ENCODE assay signal across 1 cellular context in the genomic region with DNA sequence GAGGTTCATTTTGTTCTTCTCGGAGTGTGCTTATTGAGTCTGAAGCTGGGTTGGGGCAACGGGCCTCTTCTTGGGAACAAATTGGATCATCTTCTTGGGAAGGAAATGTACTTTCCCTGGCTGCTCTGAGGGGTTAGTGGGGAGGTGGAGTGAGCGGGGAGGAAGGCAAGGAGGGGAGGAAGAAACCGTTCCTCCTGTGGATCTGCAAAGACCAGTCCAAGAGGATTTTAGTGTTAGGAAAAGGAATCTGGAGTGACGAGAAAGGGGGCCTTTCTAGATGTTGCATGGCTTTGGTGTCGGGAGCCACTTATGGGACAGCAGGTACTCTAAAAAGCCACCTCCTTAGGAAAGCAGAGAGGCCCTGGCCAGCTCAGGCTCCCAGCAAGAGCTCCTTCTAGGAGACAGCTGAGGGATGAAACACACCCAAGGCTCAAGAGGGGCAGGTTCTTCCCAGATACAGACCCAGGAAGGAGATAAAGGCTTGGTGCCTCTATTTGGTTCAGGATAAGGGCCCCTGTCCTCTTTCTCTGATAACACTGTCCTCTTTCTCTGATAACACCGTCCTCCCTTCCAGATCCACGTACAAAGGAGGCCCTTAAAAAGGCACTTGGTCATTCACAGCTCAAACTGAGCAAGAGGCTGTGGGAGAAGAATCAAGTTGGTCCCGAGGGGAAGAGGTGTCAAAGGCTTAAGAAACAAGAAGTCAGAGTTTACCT.
TF ChIP-seq lines count a peak whose summit lies in the region.

No MANE protein-coding gene starts in this region.

TF ChIP-seq in SK-N-SH, 30 proteins besides CTCF, POLR2A, EP300 and RAD21 (continued from another document):
- TF ChIP-seq, protein P1, sequence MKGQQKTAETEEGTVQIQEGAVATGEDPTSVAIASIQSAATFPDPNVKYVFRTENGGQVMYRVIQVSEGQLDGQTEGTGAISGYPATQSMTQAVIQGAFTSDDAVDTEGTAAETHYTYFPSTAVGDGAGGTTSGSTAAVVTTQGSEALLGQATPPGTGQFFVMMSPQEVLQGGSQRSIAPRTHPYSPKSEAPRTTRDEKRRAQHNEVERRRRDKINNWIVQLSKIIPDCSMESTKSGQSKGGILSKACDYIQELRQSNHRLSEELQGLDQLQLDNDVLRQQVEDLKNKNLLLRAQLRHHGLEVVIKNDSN (IDR thresholded peaks at IDR 0.05; ENCODE audit: borderline replicate concordance, low read depth), result no peak
- no peak for TF ChIP-seq NFIC (IDR thresholded peaks at IDR 0.05; ENCODE audit: borderline replicate concordance)
- TF ChIP-seq, protein P2, sequence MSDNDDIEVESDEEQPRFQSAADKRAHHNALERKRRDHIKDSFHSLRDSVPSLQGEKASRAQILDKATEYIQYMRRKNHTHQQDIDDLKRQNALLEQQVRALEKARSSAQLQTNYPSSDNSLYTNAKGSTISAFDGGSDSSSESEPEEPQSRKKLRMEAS (IDR thresholded peaks at IDR 0.05; ENCODE audit: low read depth), result no peak
- TF ChIP-seq RFX5 (IDR thresholded peaks at IDR 0.05; ENCODE audit: low read length), result no peak
- no peak for TF ChIP-seq POLR2AphosphoS5 (IDR thresholded peaks at IDR 0.05; ENCODE audit: low read depth, low read length)
- TF ChIP-seq YY1 (IDR thresholded peaks at IDR 0.05; ENCODE audit: low read depth), result no peak
- TF ChIP-seq TCF12 (IDR thresholded peaks at IDR 0.05), result no peak
- no peak for TF ChIP-seq EZH2phosphoT487 (IDR thresholded peaks at IDR 0.05; ENCODE audit: borderline replicate concordance, low read depth)
- no peak for TF ChIP-seq FOSL2 (IDR thresholded peaks at IDR 0.05; ENCODE audit: borderline replicate concordance, low read depth)
- no peak for TF ChIP-seq GATA2 (CRISPR knock-in tag; IDR thresholded peaks at IDR 0.05)
- no peak for TF ChIP-seq ELF1 (IDR thresholded peaks at IDR 0.05)
- TF ChIP-seq, protein P3, sequence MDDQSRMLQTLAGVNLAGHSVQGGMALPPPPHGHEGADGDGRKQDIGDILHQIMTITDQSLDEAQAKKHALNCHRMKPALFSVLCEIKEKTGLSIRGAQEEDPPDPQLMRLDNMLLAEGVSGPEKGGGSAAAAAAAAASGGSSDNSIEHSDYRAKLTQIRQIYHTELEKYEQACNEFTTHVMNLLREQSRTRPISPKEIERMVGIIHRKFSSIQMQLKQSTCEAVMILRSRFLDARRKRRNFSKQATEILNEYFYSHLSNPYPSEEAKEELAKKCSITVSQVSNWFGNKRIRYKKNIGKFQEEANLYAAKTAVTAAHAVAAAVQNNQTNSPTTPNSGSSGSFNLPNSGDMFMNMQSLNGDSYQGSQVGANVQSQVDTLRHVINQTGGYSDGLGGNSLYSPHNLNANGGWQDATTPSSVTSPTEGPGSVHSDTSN (IDR thresholded peaks at IDR 0.05), result no peak
- TF ChIP-seq CHD2 (IDR thresholded peaks at IDR 0.05; ENCODE audit: low read length, partially characterized antibody), result no peak
- TF ChIP-seq MEF2A (IDR thresholded peaks at IDR 0.05; ENCODE audit: borderline replicate concordance, low read depth), result no peak
- TF ChIP-seq GABPA (IDR thresholded peaks at IDR 0.05; ENCODE audit: low read depth), result no peak
